1 cellular context compared by ENCODE assay signal in genomic region chr2:202635441-202636296, GRCh38.
TF ChIP-seq lines count a peak whose summit lies in the region.

No MANE protein-coding gene starts in this region.

TF ChIP-seq in HepG2, 621 proteins besides CTCF, POLR2A, EP300 and RAD21 (continued from another document and continues in another):
- TF ChIP-seq, protein P1, sequence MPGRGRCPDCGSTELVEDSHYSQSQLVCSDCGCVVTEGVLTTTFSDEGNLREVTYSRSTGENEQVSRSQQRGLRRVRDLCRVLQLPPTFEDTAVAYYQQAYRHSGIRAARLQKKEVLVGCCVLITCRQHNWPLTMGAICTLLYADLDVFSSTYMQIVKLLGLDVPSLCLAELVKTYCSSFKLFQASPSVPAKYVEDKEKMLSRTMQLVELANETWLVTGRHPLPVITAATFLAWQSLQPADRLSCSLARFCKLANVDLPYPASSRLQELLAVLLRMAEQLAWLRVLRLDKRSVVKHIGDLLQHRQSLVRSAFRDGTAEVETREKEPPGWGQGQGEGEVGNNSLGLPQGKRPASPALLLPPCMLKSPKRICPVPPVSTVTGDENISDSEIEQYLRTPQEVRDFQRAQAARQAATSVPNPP (CRISPR knock-in tag; IDR thresholded peaks at IDR 0.05) = no peak
- TF ChIP-seq, protein P2, sequence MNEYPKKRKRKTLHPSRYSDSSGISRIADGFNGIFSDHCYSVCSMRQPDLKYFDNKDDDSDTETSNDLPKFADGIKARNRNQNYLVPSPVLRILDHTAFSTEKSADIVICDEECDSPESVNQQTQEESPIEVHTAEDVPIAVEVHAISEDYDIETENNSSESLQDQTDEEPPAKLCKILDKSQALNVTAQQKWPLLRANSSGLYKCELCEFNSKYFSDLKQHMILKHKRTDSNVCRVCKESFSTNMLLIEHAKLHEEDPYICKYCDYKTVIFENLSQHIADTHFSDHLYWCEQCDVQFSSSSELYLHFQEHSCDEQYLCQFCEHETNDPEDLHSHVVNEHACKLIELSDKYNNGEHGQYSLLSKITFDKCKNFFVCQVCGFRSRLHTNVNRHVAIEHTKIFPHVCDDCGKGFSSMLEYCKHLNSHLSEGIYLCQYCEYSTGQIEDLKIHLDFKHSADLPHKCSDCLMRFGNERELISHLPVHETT (CRISPR knock-in tag; conservative IDR thresholded peaks at IDR 0.05) = no peak; the same call in 1 of the 2 replicates
- TF ChIP-seq, protein P3, sequence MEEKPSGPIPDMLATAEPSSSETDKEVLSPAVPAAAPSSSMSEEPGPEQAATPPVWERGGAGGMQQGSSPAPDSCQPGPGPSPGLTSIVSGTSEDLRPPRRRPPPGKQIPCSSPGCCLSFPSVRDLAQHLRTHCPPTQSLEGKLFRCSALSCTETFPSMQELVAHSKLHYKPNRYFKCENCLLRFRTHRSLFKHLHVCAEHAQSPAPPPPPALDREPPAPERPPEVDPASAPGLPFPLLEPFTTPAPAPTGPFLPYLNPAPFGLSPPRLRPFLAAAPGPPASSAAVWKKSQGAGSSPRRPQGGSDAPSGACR (CRISPR knock-in tag; IDR thresholded peaks at IDR 0.05) = no peak
- no peak; the same call in 1 of the 2 replicates for TF ChIP-seq FOXP4 (CRISPR knock-in tag; IDR thresholded peaks at IDR 0.05)
- no peak for TF ChIP-seq ZKSCAN8 (CRISPR knock-in tag; IDR thresholded peaks at IDR 0.05; ENCODE audit: borderline replicate concordance)
- TF ChIP-seq ESRRA (CRISPR knock-in tag; IDR thresholded peaks at IDR 0.05; ENCODE audit: low read depth) = no peak
- no peak for TF ChIP-seq NFIC (IDR thresholded peaks at IDR 0.05; ENCODE audit: low read length)
- TF ChIP-seq ZNF20 (CRISPR knock-in tag; IDR thresholded peaks at IDR 0.05) = no peak
- no peak for TF ChIP-seq TP53 (CRISPR knock-in tag; conservative IDR thresholded peaks at IDR 0.05)
- peak; percentile 63 for TF ChIP-seq MED1 (CRISPR knock-in tag; IDR thresholded peaks at IDR 0.05)
- no peak for TF ChIP-seq PCBP2 (optimal IDR thresholded peaks at IDR 0.05; ENCODE audit: low read depth, low read length, poor library complexity, severe bottlenecking)
- peak; percentile 24; the same call in 1 of the 2 replicates for TF ChIP-seq ELF1 (CRISPR knock-in tag; IDR thresholded peaks at IDR 0.05)
- no peak for TF ChIP-seq CCAR2 (optimal IDR thresholded peaks at IDR 0.05; ENCODE audit: low read depth, low read length)
- no peak for TF ChIP-seq PCBP1 (IDR thresholded peaks at IDR 0.05; ENCODE audit: borderline replicate concordance, low read depth, low read length)
- no peak; the same call in 1 of the 2 replicates for TF ChIP-seq ZNF772 (CRISPR knock-in tag; IDR thresholded peaks at IDR 0.05)
- no peak for TF ChIP-seq FOXP1 (IDR thresholded peaks at IDR 0.05)
- no peak; the same call in 1 of the 2 replicates for TF ChIP-seq FOXP1 (CRISPR knock-in tag; IDR thresholded peaks at IDR 0.05)
- TF ChIP-seq, protein P4, sequence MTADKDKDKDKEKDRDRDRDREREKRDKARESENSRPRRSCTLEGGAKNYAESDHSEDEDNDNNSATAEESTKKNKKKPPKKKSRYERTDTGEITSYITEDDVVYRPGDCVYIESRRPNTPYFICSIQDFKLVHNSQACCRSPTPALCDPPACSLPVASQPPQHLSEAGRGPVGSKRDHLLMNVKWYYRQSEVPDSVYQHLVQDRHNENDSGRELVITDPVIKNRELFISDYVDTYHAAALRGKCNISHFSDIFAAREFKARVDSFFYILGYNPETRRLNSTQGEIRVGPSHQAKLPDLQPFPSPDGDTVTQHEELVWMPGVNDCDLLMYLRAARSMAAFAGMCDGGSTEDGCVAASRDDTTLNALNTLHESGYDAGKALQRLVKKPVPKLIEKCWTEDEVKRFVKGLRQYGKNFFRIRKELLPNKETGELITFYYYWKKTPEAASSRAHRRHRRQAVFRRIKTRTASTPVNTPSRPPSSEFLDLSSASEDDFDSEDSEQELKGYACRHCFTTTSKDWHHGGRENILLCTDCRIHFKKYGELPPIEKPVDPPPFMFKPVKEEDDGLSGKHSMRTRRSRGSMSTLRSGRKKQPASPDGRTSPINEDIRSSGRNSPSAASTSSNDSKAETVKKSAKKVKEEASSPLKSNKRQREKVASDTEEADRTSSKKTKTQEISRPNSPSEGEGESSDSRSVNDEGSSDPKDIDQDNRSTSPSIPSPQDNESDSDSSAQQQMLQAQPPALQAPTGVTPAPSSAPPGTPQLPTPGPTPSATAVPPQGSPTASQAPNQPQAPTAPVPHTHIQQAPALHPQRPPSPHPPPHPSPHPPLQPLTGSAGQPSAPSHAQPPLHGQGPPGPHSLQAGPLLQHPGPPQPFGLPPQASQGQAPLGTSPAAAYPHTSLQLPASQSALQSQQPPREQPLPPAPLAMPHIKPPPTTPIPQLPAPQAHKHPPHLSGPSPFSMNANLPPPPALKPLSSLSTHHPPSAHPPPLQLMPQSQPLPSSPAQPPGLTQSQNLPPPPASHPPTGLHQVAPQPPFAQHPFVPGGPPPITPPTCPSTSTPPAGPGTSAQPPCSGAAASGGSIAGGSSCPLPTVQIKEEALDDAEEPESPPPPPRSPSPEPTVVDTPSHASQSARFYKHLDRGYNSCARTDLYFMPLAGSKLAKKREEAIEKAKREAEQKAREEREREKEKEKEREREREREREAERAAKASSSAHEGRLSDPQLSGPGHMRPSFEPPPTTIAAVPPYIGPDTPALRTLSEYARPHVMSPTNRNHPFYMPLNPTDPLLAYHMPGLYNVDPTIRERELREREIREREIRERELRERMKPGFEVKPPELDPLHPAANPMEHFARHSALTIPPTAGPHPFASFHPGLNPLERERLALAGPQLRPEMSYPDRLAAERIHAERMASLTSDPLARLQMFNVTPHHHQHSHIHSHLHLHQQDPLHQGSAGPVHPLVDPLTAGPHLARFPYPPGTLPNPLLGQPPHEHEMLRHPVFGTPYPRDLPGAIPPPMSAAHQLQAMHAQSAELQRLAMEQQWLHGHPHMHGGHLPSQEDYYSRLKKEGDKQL (CRISPR knock-in tag; IDR thresholded peaks at IDR 0.05; ENCODE audit: low read depth) = no peak
- no peak for TF ChIP-seq TBP (CRISPR knock-in tag; IDR thresholded peaks at IDR 0.05)
- no peak for TF ChIP-seq GZF1 (CRISPR knock-in tag; IDR thresholded peaks at IDR 0.05)
- TF ChIP-seq, protein P5, sequence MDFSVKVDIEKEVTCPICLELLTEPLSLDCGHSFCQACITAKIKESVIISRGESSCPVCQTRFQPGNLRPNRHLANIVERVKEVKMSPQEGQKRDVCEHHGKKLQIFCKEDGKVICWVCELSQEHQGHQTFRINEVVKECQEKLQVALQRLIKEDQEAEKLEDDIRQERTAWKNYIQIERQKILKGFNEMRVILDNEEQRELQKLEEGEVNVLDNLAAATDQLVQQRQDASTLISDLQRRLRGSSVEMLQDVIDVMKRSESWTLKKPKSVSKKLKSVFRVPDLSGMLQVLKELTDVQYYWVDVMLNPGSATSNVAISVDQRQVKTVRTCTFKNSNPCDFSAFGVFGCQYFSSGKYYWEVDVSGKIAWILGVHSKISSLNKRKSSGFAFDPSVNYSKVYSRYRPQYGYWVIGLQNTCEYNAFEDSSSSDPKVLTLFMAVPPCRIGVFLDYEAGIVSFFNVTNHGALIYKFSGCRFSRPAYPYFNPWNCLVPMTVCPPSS (IDR thresholded peaks at IDR 0.05) = no peak
- TF ChIP-seq PATZ1 (CRISPR knock-in tag; IDR thresholded peaks at IDR 0.05) = peak; percentile 85
- TF ChIP-seq RFXAP (CRISPR knock-in tag; IDR thresholded peaks at IDR 0.05; ENCODE audit: borderline replicate concordance) = no peak; the same call in 1 of the 2 replicates
- TF ChIP-seq, protein P6, sequence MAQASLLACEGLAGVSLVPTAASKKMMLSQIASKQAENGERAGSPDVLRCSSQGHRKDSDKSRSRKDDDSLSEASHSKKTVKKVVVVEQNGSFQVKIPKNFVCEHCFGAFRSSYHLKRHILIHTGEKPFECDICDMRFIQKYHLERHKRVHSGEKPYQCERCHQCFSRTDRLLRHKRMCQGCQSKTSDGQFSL (CRISPR knock-in tag; IDR thresholded peaks at IDR 0.05) = no peak
- no peak for TF ChIP-seq ZNF703 (CRISPR knock-in tag; IDR thresholded peaks at IDR 0.05; ENCODE audit: borderline replicate concordance)
- TF ChIP-seq, protein P7, sequence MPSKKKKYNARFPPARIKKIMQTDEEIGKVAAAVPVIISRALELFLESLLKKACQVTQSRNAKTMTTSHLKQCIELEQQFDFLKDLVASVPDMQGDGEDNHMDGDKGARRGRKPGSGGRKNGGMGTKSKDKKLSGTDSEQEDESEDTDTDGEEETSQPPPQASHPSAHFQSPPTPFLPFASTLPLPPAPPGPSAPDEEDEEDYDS (CRISPR knock-in tag; IDR thresholded peaks at IDR 0.05) = peak; percentile 82; the same call in 1 of the 2 replicates
- TF ChIP-seq ZFP36L1 (CRISPR knock-in tag; IDR thresholded peaks at IDR 0.05) = no peak
- no peak for TF ChIP-seq MZF1 (CRISPR knock-in tag; IDR thresholded peaks at IDR 0.05; ENCODE audit: borderline replicate concordance)
- TF ChIP-seq ONECUT2 (CRISPR knock-in tag; IDR thresholded peaks at IDR 0.05) = no peak
- no peak for TF ChIP-seq ZNF547 (CRISPR knock-in tag; IDR thresholded peaks at IDR 0.05)
- no peak for TF ChIP-seq SYNCRIP (IDR thresholded peaks at IDR 0.05; ENCODE audit: insufficient read depth, low read depth, low read length)
- TF ChIP-seq MEIS2 (CRISPR knock-in tag; IDR thresholded peaks at IDR 0.05) = no peak
- TF ChIP-seq ZNF431 (CRISPR knock-in tag; IDR thresholded peaks at IDR 0.05; ENCODE audit: borderline replicate concordance, low read depth) = no peak
- no peak for TF ChIP-seq FOXJ3 (CRISPR knock-in tag; IDR thresholded peaks at IDR 0.05; ENCODE audit: borderline replicate concordance)
- TF ChIP-seq TCF12 (IDR thresholded peaks at IDR 0.05) = no peak
- no peak for TF ChIP-seq TCF12 (CRISPR knock-in tag; IDR thresholded peaks at IDR 0.05)
- no peak; the same call in 1 of the 2 replicates for TF ChIP-seq ZNF784 (CRISPR knock-in tag; IDR thresholded peaks at IDR 0.05; ENCODE audit: borderline replicate concordance)
- 0 out of 2 replicates have a peak, but pooled peaks have one; percentile 36 for TF ChIP-seq ZNF691 (CRISPR knock-in tag; IDR thresholded peaks at IDR 0.05; ENCODE audit: borderline replicate concordance, low read depth)
- TF ChIP-seq, protein P8, sequence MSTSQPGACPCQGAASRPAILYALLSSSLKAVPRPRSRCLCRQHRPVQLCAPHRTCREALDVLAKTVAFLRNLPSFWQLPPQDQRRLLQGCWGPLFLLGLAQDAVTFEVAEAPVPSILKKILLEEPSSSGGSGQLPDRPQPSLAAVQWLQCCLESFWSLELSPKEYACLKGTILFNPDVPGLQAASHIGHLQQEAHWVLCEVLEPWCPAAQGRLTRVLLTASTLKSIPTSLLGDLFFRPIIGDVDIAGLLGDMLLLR (CRISPR knock-in tag; IDR thresholded peaks at IDR 0.05) = no peak; the same call in 1 of the 2 replicates
- no peak for TF ChIP-seq SOX13 (IDR thresholded peaks at IDR 0.05)
- TF ChIP-seq SOX13 (CRISPR knock-in tag; conservative IDR thresholded peaks at IDR 0.05 in 1 of 2, IDR thresholded peaks at IDR 0.05 in 1 of 2) = peak in 1 of 2 experiments; percentile 36; a peak in 1 of 4 replicates
- TF ChIP-seq, protein P9, sequence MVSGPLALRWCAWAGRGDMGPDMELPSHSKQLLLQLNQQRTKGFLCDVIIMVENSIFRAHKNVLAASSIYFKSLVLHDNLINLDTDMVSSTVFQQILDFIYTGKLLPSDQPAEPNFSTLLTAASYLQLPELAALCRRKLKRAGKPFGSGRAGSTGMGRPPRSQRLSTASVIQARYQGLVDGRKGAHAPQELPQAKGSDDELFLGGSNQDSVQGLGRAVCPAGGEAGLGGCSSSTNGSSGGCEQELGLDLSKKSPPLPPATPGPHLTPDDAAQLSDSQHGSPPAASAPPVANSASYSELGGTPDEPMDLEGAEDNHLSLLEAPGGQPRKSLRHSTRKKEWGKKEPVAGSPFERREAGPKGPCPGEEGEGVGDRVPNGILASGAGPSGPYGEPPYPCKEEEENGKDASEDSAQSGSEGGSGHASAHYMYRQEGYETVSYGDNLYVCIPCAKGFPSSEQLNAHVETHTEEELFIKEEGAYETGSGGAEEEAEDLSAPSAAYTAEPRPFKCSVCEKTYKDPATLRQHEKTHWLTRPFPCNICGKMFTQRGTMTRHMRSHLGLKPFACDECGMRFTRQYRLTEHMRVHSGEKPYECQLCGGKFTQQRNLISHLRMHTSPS (CRISPR knock-in tag; IDR thresholded peaks at IDR 0.05; ENCODE audit: low read depth) = no peak
- TF ChIP-seq ZNF337 (CRISPR knock-in tag; IDR thresholded peaks at IDR 0.05; ENCODE audit: borderline replicate concordance, low read depth) = no peak; the same call in 1 of the 2 replicates
- no peak for TF ChIP-seq MED13 (CRISPR knock-in tag; IDR thresholded peaks at IDR 0.05)
